Comparison of ENCODE assay signal across 6 cellular contexts in genomic region chr16:668519-669171, GRCh38. TPM values are rescaled to one million over a fixed set of nuclear protein-coding genes. Genes with fewer than 3 reads are reported as not detected.
DNase-seq lines count a peak whose midpoint lies in the region; ATAC-seq, FAIRE-seq and TF ChIP-seq lines count a peak whose summit lies in the region.

No MANE protein-coding gene starts in this region.

- dilution Hi-C loops in keratinocyte (cut with MboI; ENCODE audit: extremely low pct_ligation_motif_present, low sequenced_read_pairs) = no loop called here

- peak overlapping the region; percentile 96 for H3K9ac ChIP-seq in SU-DHL-6 (ENCODE audit: low read length)
- peak overlapping the region; percentile 81 for H3K9ac ChIP-seq in keratinocyte (ENCODE audit: control insufficient read depth, extremely low read depth, insufficient read depth, low read length)

- H3K36me3 ChIP-seq in SU-DHL-6 (ENCODE audit: low read length) (no peaks in the 10 kb centered on the region), keratinocyte (ENCODE audit: control insufficient read depth in 2 of 2, extremely low read depth in 1 of 2, insufficient read depth in 2 of 2, low read length in 2 of 2) (peaks cover 18 to 27% of the 10 kb centered on the region in 2 experiments)

- peak overlapping the region; percentile 44 for H2AFZ ChIP-seq in SU-DHL-6 (ENCODE audit: low read depth, low read length, severe bottlenecking)
- no peak overlapping the region for H2AFZ ChIP-seq in keratinocyte (ENCODE audit: control insufficient read depth, low read length)

- DNase-seq in keratinocyte (ENCODE audit: low read depth, low spot score) (no peak), kidney tubule cell (ENCODE audit: low spot score) (no peak), NCI-H2196 treated with DMSO at 0.1 percent for 48 hours (lab: John Stamatoyannopoulos, UW; ENCODE audit: unreplicated experiment) (no peak)

- no peaks in the 10 kb centered on the region for H3K27me3 ChIP-seq in SU-DHL-6 (ENCODE audit: low read length)
- no peaks in the 10 kb centered on the region for H3K27me3 ChIP-seq in keratinocyte (ENCODE audit: control insufficient read depth, extremely low read depth, insufficient read depth, low read length)

- no peak for TF ChIP-seq CTCF in SU-DHL-6 (IDR thresholded peaks at IDR 0.05; ENCODE audit: insufficient read depth, low read length, poor library complexity, severe bottlenecking)
- TF ChIP-seq CTCF in keratinocyte (optimal IDR thresholded peaks at IDR 0.05 in 1 of 3, IDR thresholded peaks at IDR 0.05 in 1 of 3, conservative IDR thresholded peaks at IDR 0.05 in 1 of 3; ENCODE audit: extremely low read depth in 1 of 3, insufficient read depth in 2 of 3, low read length in 3 of 3) = no peak

- FAIRE-seq in keratinocyte (lab: Jason Lieb, UNC) = no peak

- H3K79me2 ChIP-seq in SU-DHL-6 (ENCODE audit: insufficient read depth, low read length) = peaks cover 8% of the 10 kb centered on the region; the same call in 1 of the 2 replicates
- H3K79me2 ChIP-seq in keratinocyte (ENCODE audit: control insufficient read depth, insufficient read depth, low read length) = peaks cover 28% of the 10 kb centered on the region

- H3K4me3 ChIP-seq in SU-DHL-6 (ENCODE audit: insufficient read depth, low read length, poor library complexity, severe bottlenecking) = peak overlapping the region; percentile 88
- H3K4me3 ChIP-seq in keratinocyte (ENCODE audit: control insufficient read depth in 2 of 3, extremely low read depth in 1 of 3, insufficient read depth in 2 of 3, low read depth in 1 of 3, low read length in 3 of 3) = peak overlapping the region; percentile 68 to 99 (median 85)

- H4K20me1 ChIP-seq in SU-DHL-6 (ENCODE audit: low read depth, low read length) (no peaks in the 10 kb centered on the region), keratinocyte (ENCODE audit: control insufficient read depth, extremely low read depth, insufficient read depth, low read length) (no peaks in the 10 kb centered on the region)

- no peaks in the 10 kb centered on the region for H3F3A ChIP-seq in SU-DHL-6 (ENCODE audit: insufficient read depth)

- H3K4me1 ChIP-seq in keratinocyte (ENCODE audit: control insufficient read depth, extremely low read depth, insufficient read depth, low read length) = peaks cover 10% of the 10 kb centered on the region

- H3K9me3 ChIP-seq in SU-DHL-6 (ENCODE audit: insufficient read depth, low read length) (no peaks in the 10 kb centered on the region), keratinocyte (ENCODE audit: control insufficient read depth, low read depth, low read length) (no peaks in the 10 kb centered on the region)

- peak overlapping the region; percentile 65 for H3K4me2 ChIP-seq in SU-DHL-6 (ENCODE audit: low read depth, low read length, poor library complexity, severe bottlenecking)
- peak overlapping the region; percentile 83 for H3K4me2 ChIP-seq in keratinocyte (ENCODE audit: control insufficient read depth, extremely low read depth, insufficient read depth, low read depth, low read length)

- peak; percentile 6 for ATAC-seq in GM18498 (IDR thresholded peaks at IDR 0.05; ENCODE audit: unreplicated experiment)
- ATAC-seq in GM19023 (IDR thresholded peaks at IDR 0.05; ENCODE audit: unreplicated experiment) = no peak

- no peaks in the 10 kb centered on the region for H3K9me2 ChIP-seq in SU-DHL-6 (replicated peaks; ENCODE audit: insufficient read depth, low read length)

- H3K27ac ChIP-seq in SU-DHL-6 (ENCODE audit: low read depth, low read length) (peak overlapping the region; percentile 45), keratinocyte (ENCODE audit: control insufficient read depth, insufficient read depth, low read length) (peak overlapping the region; percentile 58)

- H3K9me1 ChIP-seq in keratinocyte (ENCODE audit: control insufficient read depth, extremely low read depth, insufficient read depth, low read length) = no peaks in the 10 kb centered on the region

RNA-seq across cellular contexts. Expression of gene RHOT2, which starts 0.7 kb away (rescaled TPM):
- 58.7 to 97.0 TPM (median 61.7 TPM) in 3 replicates for polyA plus RNA-seq in keratinocyte
- polyA plus RNA-seq in keratinocyte (2011; ENCODE audit: low read depth) = 60.0 TPM
- 20.5 and 45.5 TPM in 2 replicates for polyA plus RNA-seq in keratinocyte (2011; cell fraction: cytosol; rRNA removed)
- polyA plus RNA-seq in keratinocyte (2011; cell fraction: nucleus; rRNA removed) = 279 and 341 TPM in 2 replicates
- 64.1 and 66.4 TPM in 2 replicates for polyA plus RNA-seq in keratinocyte (2012; ENCODE audit: low replicate concordance)
- polyA minus RNA-seq in keratinocyte = 26.1 to 90.0 TPM (median 31.0 TPM) in 3 replicates
- polyA minus RNA-seq in keratinocyte (2011; cell fraction: cytosol; rRNA and poly(A)+ RNA removed) = 72.1 TPM
- 61.3 and 76.7 TPM in 2 replicates for polyA minus RNA-seq in keratinocyte (2011; cell fraction: nucleus; rRNA and poly(A)+ RNA removed)

RNA-seq across cellular contexts. Expression of gene RHBDL1, which starts 6.8 kb away (rescaled TPM):
- 0.58 to 2.7 TPM (median 0.71 TPM) in 3 replicates for polyA plus RNA-seq in keratinocyte
- polyA plus RNA-seq in keratinocyte (2011; ENCODE audit: low read depth) = 0.59 TPM
- polyA plus RNA-seq in keratinocyte (2011; cell fraction: cytosol; rRNA removed) = 0.17 and 0.47 TPM in 2 replicates
- 9.0 and 15.2 TPM in 2 replicates for polyA plus RNA-seq in keratinocyte (2011; cell fraction: nucleus; rRNA removed)
- polyA plus RNA-seq in keratinocyte (2012; ENCODE audit: low replicate concordance) = 1.0 and 2.4 TPM in 2 replicates
- 0.39 to 0.77 TPM (median 0.40 TPM) in 3 replicates for polyA minus RNA-seq in keratinocyte
- not detected for polyA minus RNA-seq in keratinocyte (2011; cell fraction: cytosol; rRNA and poly(A)+ RNA removed)
- polyA minus RNA-seq in keratinocyte (2011; cell fraction: nucleus; rRNA and poly(A)+ RNA removed) = 1.4 and 2.1 TPM in 2 replicates

RNA-seq across cellular contexts. Expression of gene STUB1, which starts 11.6 kb away (rescaled TPM):
- polyA plus RNA-seq in keratinocyte = 124 to 153 TPM (median 144 TPM) in 3 replicates
- polyA plus RNA-seq in keratinocyte (2011; ENCODE audit: low read depth) = 229 TPM
- polyA plus RNA-seq in keratinocyte (2011; cell fraction: cytosol; rRNA removed) = 139 and 198 TPM in 2 replicates
- 127 and 148 TPM in 2 replicates for polyA plus RNA-seq in keratinocyte (2011; cell fraction: nucleus; rRNA removed)
- 113 and 116 TPM in 2 replicates for polyA plus RNA-seq in keratinocyte (2012; ENCODE audit: low replicate concordance)
- 59.1 to 174 TPM (median 66.8 TPM) in 3 replicates for polyA minus RNA-seq in keratinocyte
- polyA minus RNA-seq in keratinocyte (2011; cell fraction: cytosol; rRNA and poly(A)+ RNA removed) = 89.6 TPM
- polyA minus RNA-seq in keratinocyte (2011; cell fraction: nucleus; rRNA and poly(A)+ RNA removed) = 20.2 and 29.9 TPM in 2 replicates

RNA-seq across cellular contexts. Expression of gene JMJD8, which starts 15.5 kb away (rescaled TPM):
- 17.8 to 29.7 TPM (median 20.1 TPM) in 3 replicates for polyA plus RNA-seq in keratinocyte
- polyA plus RNA-seq in keratinocyte (2011; ENCODE audit: low read depth) = 1.8 TPM
- 11.4 and 24.8 TPM in 2 replicates for polyA plus RNA-seq in keratinocyte (2011; cell fraction: cytosol; rRNA removed)
- 16.9 and 21.9 TPM in 2 replicates for polyA plus RNA-seq in keratinocyte (2011; cell fraction: nucleus; rRNA removed)
- polyA plus RNA-seq in keratinocyte (2012; ENCODE audit: low replicate concordance) = 16.1 and 33.9 TPM in 2 replicates
- 8.9 to 48.9 TPM (median 14.0 TPM) in 3 replicates for polyA minus RNA-seq in keratinocyte
- polyA minus RNA-seq in keratinocyte (2011; cell fraction: cytosol; rRNA and poly(A)+ RNA removed) = 24.7 TPM
- polyA minus RNA-seq in keratinocyte (2011; cell fraction: nucleus; rRNA and poly(A)+ RNA removed) = 5.2 and 8.1 TPM in 2 replicates

RNA-seq across cellular contexts. Expression of gene WDR90, which starts 19.5 kb away (rescaled TPM):
- 5.9 to 9.2 TPM (median 8.2 TPM) in 3 replicates for polyA plus RNA-seq in keratinocyte
- polyA plus RNA-seq in keratinocyte (2011; ENCODE audit: low read depth) = 1.7 TPM
- polyA plus RNA-seq in keratinocyte (2011; cell fraction: cytosol; rRNA removed) = 0.96 and 2.7 TPM in 2 replicates
- 40.1 and 49.6 TPM in 2 replicates for polyA plus RNA-seq in keratinocyte (2011; cell fraction: nucleus; rRNA removed)
- polyA plus RNA-seq in keratinocyte (2012; ENCODE audit: low replicate concordance) = 8.4 and 10.3 TPM in 2 replicates
- 5.4 to 10.3 TPM (median 6.6 TPM) in 3 replicates for polyA minus RNA-seq in keratinocyte
- 10.2 TPM for polyA minus RNA-seq in keratinocyte (2011; cell fraction: cytosol; rRNA and poly(A)+ RNA removed)
- polyA minus RNA-seq in keratinocyte (2011; cell fraction: nucleus; rRNA and poly(A)+ RNA removed) = 13.1 and 17.9 TPM in 2 replicates
